ENCODE assay signal across 8 cellular contexts in the genomic region with DNA sequence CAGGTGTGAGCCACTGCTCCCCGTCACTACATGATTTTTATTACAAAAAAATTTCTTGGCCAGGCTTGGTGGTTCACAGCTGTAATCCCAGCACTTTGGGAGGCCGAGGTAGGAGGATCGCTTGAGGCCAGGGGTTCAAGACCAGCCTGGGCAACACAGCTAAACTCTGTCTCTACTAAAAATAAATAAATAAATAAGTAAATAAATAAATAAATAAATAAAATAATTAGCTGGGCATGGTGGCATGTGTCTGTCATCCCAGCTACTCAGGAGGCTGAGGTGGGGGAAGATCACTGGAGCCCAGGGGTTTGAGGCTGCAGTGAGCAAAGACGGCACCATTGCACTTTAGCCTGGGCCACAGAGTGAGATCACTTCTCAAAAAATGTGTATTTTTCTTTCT. TPM values are rescaled to one million over a fixed set of nuclear protein-coding genes. Genes with fewer than 3 reads are reported as not detected.
"Had no signal": no experiment of that assay in that cellular context is flagged by ENCODE, and none has a peak within 500 bp of the region (broad histone marks: within the 10 kb centered on the region; RNA-seq: fewer than 3 reads in every experiment).

No MANE protein-coding gene starts in this region.

RNA-seq across cellular contexts. Expression of gene MYL10, which starts 10.0 kb away (rescaled TPM):
- polyA plus RNA-seq: naive thymus-derived CD8-positive, alpha-beta T cell; neural cell; ovary; pancreas; right cardiac atrium; sigmoid colon; small intestine; spleen had no signal
